3 cellular contexts compared by ENCODE assay signal in the genomic region with DNA sequence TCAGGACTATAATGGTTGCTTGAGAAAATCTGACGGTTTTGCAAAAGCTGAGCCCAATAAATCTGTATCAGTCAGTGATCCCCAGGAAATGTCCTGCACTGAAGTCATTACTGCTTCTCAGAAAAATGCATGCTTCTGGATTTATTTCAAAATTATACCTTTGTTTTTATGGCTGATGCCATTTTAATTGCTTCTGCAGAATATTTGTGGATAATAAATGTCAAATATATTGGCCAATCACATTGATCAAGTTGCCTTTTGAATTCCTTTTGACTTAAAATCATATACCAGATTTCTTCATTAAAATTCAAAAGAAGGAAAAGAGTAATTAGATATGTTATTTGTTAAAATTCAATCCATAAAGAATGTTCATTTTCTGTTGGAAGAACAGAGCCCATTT.
"Had no signal": no experiment of that assay in that cellular context is flagged by ENCODE, and none has a peak within 500 bp of the region (broad histone marks: within the 10 kb centered on the region; RNA-seq: fewer than 3 reads in every experiment).

No MANE protein-coding gene starts in this region.

- H3K4me3 ChIP-seq: GM12878 had no signal

- DNase-seq: GDM1, GF-D8 had no signal

- ATAC-seq: GM12878 had no signal
